26 cellular contexts compared by ENCODE assay signal in the genomic region with DNA sequence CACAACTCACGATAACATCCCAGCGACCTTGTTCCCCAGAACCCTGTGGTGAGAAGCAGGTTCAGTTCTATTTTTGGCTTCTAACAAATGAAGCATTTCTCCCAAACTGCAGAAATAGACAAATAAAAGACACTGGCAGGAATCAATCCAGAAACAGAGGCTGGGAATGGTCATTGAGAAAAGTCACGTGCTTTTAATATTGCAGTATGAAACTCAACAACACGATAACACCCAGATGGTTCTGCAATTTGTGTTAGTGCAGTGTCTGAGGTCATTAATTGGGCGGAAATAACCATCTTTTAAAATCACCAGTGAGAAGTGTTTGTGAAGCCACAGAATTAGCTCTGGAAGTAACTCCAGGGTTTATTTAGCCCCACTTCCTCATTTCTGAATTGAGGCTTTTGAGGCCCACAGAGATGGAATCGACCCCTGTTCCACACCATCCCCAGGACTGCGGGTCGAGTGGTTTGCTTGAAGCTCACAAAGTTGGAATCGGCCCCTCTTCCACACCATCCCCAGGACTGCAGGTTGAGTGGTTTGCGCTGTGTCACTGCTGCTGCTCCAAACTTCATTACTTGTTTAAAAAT.
"Had no signal": no experiment of that assay in that cellular context is flagged by ENCODE, and none has a peak within 500 bp of the region (broad histone marks: within the 10 kb centered on the region; RNA-seq: fewer than 3 reads in every experiment).

No MANE protein-coding gene starts in this region.

- H3K36me3 ChIP-seq: ascending aorta, gastroesophageal sphincter, stomach, thyroid gland, upper lobe of right lung had no signal

- H3K27me3 ChIP-seq: ascending aorta, thyroid gland, upper lobe of right lung had no signal

- H3K4me1 ChIP-seq: ascending aorta, gastroesophageal sphincter, stomach, thyroid gland, upper lobe of right lung had no signal

- DNase-seq: activated CD4-positive, alpha-beta T cell treated with anti-CD3 and anti-CD28 coated beads, Interleukin-2, amount 50 U/mL, for 1 hour; activated CD4-positive, CD25-positive, alpha-beta regulatory T cell treated with anti-CD3 and anti-CD28 coated beads, Interleukin-2, amount 50 U/mL, for 72 hours; activated CD8-positive, alpha-beta T cell treated with anti-CD3 and anti-CD28 coated beads for 36 hours; activated naive CD4-positive, alpha-beta T cell; activated T-cell treated with anti-CD3 and anti-CD28 coated beads for 4 hours; activated T-cell treated with anti-CD3 and anti-CD28 coated beads, Interleukin-2, amount 50 U/mL, for 72 hours; effector memory CD8-positive, alpha-beta T cell; erythroblast; head of caudate nucleus; hippocampal formation; left cardiac atrium; mammary epithelial cell; posterior cingulate gyrus; right cardiac atrium; stimulated activated CD4-positive, alpha-beta T cell treated with anti-CD3 and anti-CD28 coated beads, Interleukin-15, amount 100 ng/mL, for 24 hours; stimulated activated CD4-positive, alpha-beta T cell treated with anti-CD3 and anti-CD28 coated beads, Interleukin-2, amount 100 ng/mL, for 24 hours; stimulated activated naive B cell treated with anti-CD40 and anti-IgM and Interleukin-4, amounts not matched to agents 10 μg/mL and 1 μg/mL and 100 μg/mL, for 72 hours; stomach; T-helper 9 cell; thyroid gland; upper lobe of right lung had no signal

- H3K4me3 ChIP-seq: ascending aorta, coronary artery, gastroesophageal sphincter, stomach, thyroid gland, upper lobe of right lung had no signal

- ATAC-seq: activated CD8-positive, alpha-beta T cell treated with anti-CD3 and anti-CD28 coated beads for 36 hours; activated naive CD4-positive, alpha-beta T cell treated with anti-CD3 and anti-CD28 coated beads, Interleukin-2, amount 50 U/mL, for 72 hours; activated T-cell treated with anti-CD3 and anti-CD28 coated beads, Interleukin-2, amount 50 U/mL, for 72 hours; effector memory CD8-positive, alpha-beta T cell; gastroesophageal sphincter; left cardiac atrium; stimulated activated naive B cell treated with anti-CD40 and anti-IgM and Interleukin-4, amounts not matched to agents 10 μg/mL and 1 μg/mL and 100 μg/mL, for 72 hours had no signal

- H3K9me3 ChIP-seq: ascending aorta, gastroesophageal sphincter, thyroid gland, upper lobe of right lung had no signal

- FAIRE-seq: keratinocyte had no signal

- H3K27ac ChIP-seq: ascending aorta, coronary artery, gastroesophageal sphincter, stomach, thyroid gland, upper lobe of right lung had no signal
